Comparison of ENCODE assay signal across 2 cellular contexts in genomic region chr14:100104523-100105300, GRCh38.
A peak's percentile ranks its signal among the peaks of the same experiment; 100 is the strongest.
TF ChIP-seq lines count a peak whose summit lies in the region.

No MANE protein-coding gene starts in this region.

TF ChIP-seq in A549, 52 proteins besides CTCF, POLR2A, EP300 and RAD21:
- TF ChIP-seq ELK1 (IDR thresholded peaks at IDR 0.05; ENCODE audit: low read depth, low read length) (no peak), JUNB (IDR thresholded peaks at IDR 0.05) (0 out of 2 replicates have a peak, but pooled peaks have one; percentile 37), GATA3 (IDR thresholded peaks at IDR 0.05; ENCODE audit: borderline replicate concordance) (peak; percentile 25; the same call in 1 of the 2 replicates)

TF ChIP-seq in HepG2, 621 proteins besides CTCF, POLR2A, EP300 and RAD21:
- TF ChIP-seq ZNF552 (CRISPR knock-in tag; IDR thresholded peaks at IDR 0.05; ENCODE audit: borderline replicate concordance) (no peak), TCF12 (IDR thresholded peaks at IDR 0.05) (no peak), TCF12 (CRISPR knock-in tag; IDR thresholded peaks at IDR 0.05) (no peak), YY1 (IDR thresholded peaks at IDR 0.05; ENCODE audit: insufficient read depth, insufficient replicate concordance, low read depth, low read length) (no peak), MXI1 (IDR thresholded peaks at IDR 0.05; ENCODE audit: borderline replicate concordance, low read depth, low read length) (no peak), MLX (CRISPR knock-in tag; IDR thresholded peaks at IDR 0.05) (no peak), HMG20B (CRISPR knock-in tag; conservative IDR thresholded peaks at IDR 0.05) (no peak), HBP1 (CRISPR knock-in tag; IDR thresholded peaks at IDR 0.05; ENCODE audit: low read depth) (no peak), LRRFIP1 (CRISPR knock-in tag; conservative IDR thresholded peaks at IDR 0.05) (no peak), MTA3 (CRISPR knock-in tag; IDR thresholded peaks at IDR 0.05) (no peak), ZNF788 (CRISPR knock-in tag; IDR thresholded peaks at IDR 0.05; ENCODE audit: borderline replicate concordance) (no peak), ZNF30 (CRISPR knock-in tag; IDR thresholded peaks at IDR 0.05) (no peak), ZNF503 (CRISPR knock-in tag; IDR thresholded peaks at IDR 0.05) (no peak), SIX4 (CRISPR knock-in tag; IDR thresholded peaks at IDR 0.05) (no peak), JUN (CRISPR knock-in tag; IDR thresholded peaks at IDR 0.05) (no peak)
TF ChIP-seq in HepG2: peak in this region for 0.
